27 cellular contexts compared by ENCODE assay signal in the genomic region with DNA sequence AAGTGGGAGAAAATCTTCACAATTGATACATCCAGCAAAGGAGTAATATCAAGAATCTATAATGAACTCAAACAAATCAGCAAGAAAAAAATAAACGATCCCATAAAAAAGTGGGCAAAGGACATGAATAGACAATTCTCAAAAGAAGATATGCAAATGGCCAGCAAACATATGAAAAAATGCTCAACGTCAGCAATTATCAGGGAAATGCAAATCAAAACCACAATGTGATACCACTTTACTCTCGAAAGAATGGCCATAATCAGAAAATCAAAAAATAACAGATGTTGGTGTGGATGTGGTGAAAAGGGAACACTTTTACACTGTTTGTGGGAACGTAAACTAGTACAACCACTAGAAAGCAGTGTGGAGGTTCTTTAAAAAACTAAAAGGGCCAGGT.
"Had no signal": no experiment of that assay in that cellular context is flagged by ENCODE, and none has a peak within 500 bp of the region (broad histone marks: within the 10 kb centered on the region; RNA-seq: fewer than 3 reads in every experiment).

No MANE protein-coding gene starts in this region.

- H3K4me3 ChIP-seq: esophagus squamous epithelium, gastrocnemius medialis, heart right ventricle, left lung, lower lobe of right lung had no signal

- H3K27ac ChIP-seq: epithelial cell of prostate, esophagus squamous epithelium, gastrocnemius medialis, heart right ventricle, left lung, lower lobe of right lung had no signal

- H3K9me3 ChIP-seq: esophagus squamous epithelium, gastrocnemius medialis, lower lobe of right lung had no signal

- H3K27me3 Mint-ChIP-seq: dendritic cell treated with granulocyte-macrophage colony-stimulating factor and Interleukin-4, amounts not matched to agents 40 ng/mL and 50 ng/mL, for 4 days; effector memory CD8-positive, alpha-beta T cell; memory B cell had no signal

- H3K36me3 ChIP-seq: esophagus squamous epithelium, gastrocnemius medialis, heart right ventricle, left lung, lower lobe of right lung had no signal

- H3K9me3 Mint-ChIP-seq: effector memory CD8-positive, alpha-beta T cell had no signal

- H3K4me1 Mint-ChIP-seq: memory B cell; naive thymus-derived CD4-positive, alpha-beta T cell had no signal

- H3K36me3 Mint-ChIP-seq: naive thymus-derived CD4-positive, alpha-beta T cell had no signal

- H3K4me3 Mint-ChIP-seq: dendritic cell treated with granulocyte-macrophage colony-stimulating factor and Interleukin-4, amounts not matched to agents 40 ng/mL and 50 ng/mL, for 4 days; effector memory CD8-positive, alpha-beta T cell; endodermal cell; memory B cell; naive thymus-derived CD4-positive, alpha-beta T cell had no signal

- H3K27ac Mint-ChIP-seq: dendritic cell treated with granulocyte-macrophage colony-stimulating factor and Interleukin-4, amounts not matched to agents 40 ng/mL and 50 ng/mL, for 4 days; effector memory CD8-positive, alpha-beta T cell; endodermal cell; memory B cell; naive thymus-derived CD4-positive, alpha-beta T cell had no signal

- H3K27me3 ChIP-seq: esophagus squamous epithelium, gastrocnemius medialis, heart right ventricle, left lung had no signal

- FAIRE-seq: endometrium, islet of Langerhans, keratinocyte had no signal

- DNase-seq: cortex of kidney; effector CD8-positive, alpha-beta T cell; effector memory CD8-positive, alpha-beta T cell; endodermal cell; erythroblast; esophagus squamous epithelium; foreskin fibroblast; foreskin melanocyte; gastrocnemius medialis; glutamatergic neuron; head of caudate nucleus; heart right ventricle; hippocampal formation; left cardiac atrium; left lung; left ventricle myocardium superior; lower lobe of right lung; mesendoderm; midbrain; naive thymus-derived CD4-positive, alpha-beta T cell had no signal

- H3K4me1 ChIP-seq: esophagus squamous epithelium, gastrocnemius medialis, heart right ventricle, left lung, lower lobe of right lung had no signal

- ATAC-seq: effector memory CD8-positive, alpha-beta T cell; esophagus mucosa; gastrocnemius medialis; heart right ventricle; left cardiac atrium; left lung; left ventricle myocardium superior; lower lobe of right lung; naive thymus-derived CD4-positive, alpha-beta T cell had no signal
